Comparison of ENCODE assay signal across 2 cellular contexts in genomic region chr11:101482556-101483124, GRCh38.
A peak's percentile ranks its signal among the peaks of the same experiment; 100 is the strongest.
TF ChIP-seq lines count a peak whose summit lies in the region.

No MANE protein-coding gene starts in this region.

TF ChIP-seq in IMR-90, 13 proteins besides CTCF, POLR2A, EP300 and RAD21 (continued from another document):
- TF ChIP-seq ELK1 (IDR thresholded peaks at IDR 0.05; ENCODE audit: borderline replicate concordance, low read depth, low read length): no peak
- TF ChIP-seq MAZ (IDR thresholded peaks at IDR 0.05; ENCODE audit: borderline replicate concordance, low read depth, low read length): no peak
- TF ChIP-seq CHD1 (IDR thresholded peaks at IDR 0.05; ENCODE audit: low read depth, low read length): no peak
- TF ChIP-seq NFE2L2 (IDR thresholded peaks at IDR 0.05; ENCODE audit: low read depth, low read length): no peak
- no peak for TF ChIP-seq MXI1 (IDR thresholded peaks at IDR 0.05; ENCODE audit: borderline replicate concordance, low read depth, low read length)
- TF ChIP-seq BHLHE40 (IDR thresholded peaks at IDR 0.05; ENCODE audit: low read depth, low read length): no peak
- no peak for TF ChIP-seq RFX5 (IDR thresholded peaks at IDR 0.05; ENCODE audit: low read depth, low read length)
TF ChIP-seq in IMR-90: peak in this region for 0.

TF ChIP-seq in neural cell, 6 proteins besides CTCF, POLR2A, EP300 and RAD21 (continued from another document):
- no peak for TF ChIP-seq SMC3 (conservative IDR thresholded peaks at IDR 0.05; ENCODE audit: poor library complexity)
- TF ChIP-seq TAF1 (IDR thresholded peaks at IDR 0.05; ENCODE audit: low read depth): no peak
- no peak for TF ChIP-seq MXI1 (conservative IDR thresholded peaks at IDR 0.05; ENCODE audit: poor library complexity, severe bottlenecking)
- peak; percentile 80 for TF ChIP-seq POLR2AphosphoS5 (IDR thresholded peaks at IDR 0.05)
